In the genomic region with DNA sequence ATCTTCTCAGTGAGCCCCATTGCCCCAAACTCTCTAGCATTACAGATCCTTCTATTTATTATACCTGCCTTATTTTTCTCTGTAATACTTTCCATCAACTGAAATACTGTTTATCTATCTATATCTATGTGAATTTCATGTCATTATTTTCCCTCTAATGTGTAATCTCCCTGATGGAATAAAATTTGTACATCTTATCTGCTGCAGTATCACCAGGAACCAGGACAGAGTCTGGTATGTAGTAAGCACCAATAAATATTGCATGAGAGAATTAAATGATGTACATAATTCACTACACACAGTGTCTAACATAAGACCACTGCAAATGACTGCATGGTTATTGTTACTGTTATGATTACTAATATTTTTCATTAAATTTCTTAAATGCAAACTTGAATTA, we compare ENCODE assay signal across 3 cellular contexts.
"Had no signal": no experiment of that assay in that cellular context is flagged by ENCODE, and none has a peak within 500 bp of the region (broad histone marks: within the 10 kb centered on the region; RNA-seq: fewer than 3 reads in every experiment).

No MANE protein-coding gene starts in this region.

- DNase-seq: GDM1, GF-D8 had no signal

- ATAC-seq: GM12878 had no signal

- H3K4me3 ChIP-seq: GM12878 had no signal
